18 cellular contexts compared by ENCODE assay signal in the genomic region with DNA sequence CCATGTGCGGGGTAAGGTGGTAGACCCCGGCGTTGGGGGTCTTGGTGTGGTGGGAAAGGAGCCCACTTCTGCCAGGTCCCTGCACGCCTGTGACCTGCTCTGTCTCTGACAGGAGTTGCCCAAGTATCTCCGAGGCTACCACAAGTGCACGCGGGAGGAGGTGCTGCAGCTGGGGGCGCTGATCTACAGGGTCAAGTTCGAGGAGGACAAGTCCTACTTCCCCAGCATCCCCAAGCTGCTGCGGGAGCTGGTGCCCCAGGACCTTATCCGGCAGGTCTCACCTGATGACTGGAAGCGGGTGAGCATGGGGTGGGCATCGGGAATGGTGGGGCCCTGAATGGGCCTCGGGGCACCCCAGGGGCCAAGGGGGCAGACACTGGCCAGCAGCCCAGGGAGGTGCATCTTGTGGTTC.
"Had no signal": no experiment of that assay in that cellular context is flagged by ENCODE, and none has a peak within 500 bp of the region (broad histone marks: within the 10 kb centered on the region; RNA-seq: fewer than 3 reads in every experiment).

No MANE protein-coding gene starts in this region.

- H3K4me3 ChIP-seq: upper lobe of left lung had no signal

- DNase-seq: activated CD4-positive, alpha-beta T cell treated with anti-CD3 and anti-CD28 coated beads for 1 hour; activated CD4-positive, alpha-beta T cell treated with anti-CD3 and anti-CD28 coated beads, Interleukin-2, amount 50 U/mL, for 1 hour; activated CD8-positive, alpha-beta memory T cell treated with anti-CD3 and anti-CD28 coated beads, Interleukin-2, amount 50 U/mL, for 48 hours; activated naive CD4-positive, alpha-beta T cell; activated naive CD8-positive, alpha-beta T cell treated with anti-CD3 and anti-CD28 coated beads for 36 hours; activated T-cell treated with anti-CD3 and anti-CD28 coated beads, Interleukin-2, amount 50 U/mL, for 4 hours; amygdala; cerebellar nuclear complex; dermis blood vessel endothelial cell; effector memory CD4-positive, alpha-beta T cell; foreskin keratinocyte; left ventricle myocardium superior; occipital lobe; retina; stimulated activated CD4-positive, alpha-beta T cell treated with anti-CD3 and anti-CD28 coated beads, Interleukin-4, amount 100 ng/mL, for 24 hours; stimulated activated naive CD4-positive, alpha-beta T cell treated with Interleukin-2 at 50 U/mL for 16 hours; T-helper 9 cell had no signal

- H3K36me3 ChIP-seq: upper lobe of left lung had no signal

- H3K27me3 ChIP-seq: foreskin keratinocyte, upper lobe of left lung had no signal

- H3K4me1 ChIP-seq: foreskin keratinocyte, upper lobe of left lung had no signal

- H3K27ac ChIP-seq: foreskin keratinocyte, upper lobe of left lung had no signal

- ATAC-seq: foreskin keratinocyte, left ventricle myocardium superior had no signal

- H3K9me3 ChIP-seq: upper lobe of left lung had no signal
